8 cellular contexts compared by ENCODE assay signal in genomic region chr3:93979850-93980677, GRCh38.
A peak's percentile ranks its signal among the peaks of the same experiment; 100 is the strongest.
DNase-seq lines count a peak whose midpoint lies in the region; ATAC-seq lines count a peak whose summit lies in the region.

TSS of gene ARL13B (plus strand) at chr3:93980155. CDS start at chr3:93980424, 269 bp downstream.

- no peaks in the 10 kb centered on the region for H3K9me3 Mint-ChIP-seq in central memory CD8-positive, alpha-beta T cell

- peak; percentile 100 for ATAC-seq in GM19023 (IDR thresholded peaks at IDR 0.05; ENCODE audit: unreplicated experiment)
- peak; percentile 100 for ATAC-seq in HG03280 (IDR thresholded peaks at IDR 0.05; ENCODE audit: unreplicated experiment)
- ATAC-seq in central memory CD8-positive, alpha-beta T cell (replicated peaks; ENCODE audit: extremely low read depth, poor library complexity, severe bottlenecking), result peak; percentile 100

- peak within 1 kb of the TSS; percentile 95 for H3K27ac Mint-ChIP-seq in central memory CD8-positive, alpha-beta T cell (ENCODE audit: low read depth)

- peak within 1 kb of the TSS; percentile 90 for H3K4me3 Mint-ChIP-seq in central memory CD8-positive, alpha-beta T cell

- H3K36me3 Mint-ChIP-seq in central memory CD8-positive, alpha-beta T cell (ENCODE audit: insufficient read depth), result peaks cover 7% of the 10 kb centered on the region

- no peaks in the 10 kb centered on the region for H3K27me3 Mint-ChIP-seq in central memory CD8-positive, alpha-beta T cell

- H3K4me1 Mint-ChIP-seq in central memory CD8-positive, alpha-beta T cell, result peaks cover 19% of the 10 kb centered on the region

- peak; percentile 96 for DNase-seq in AG08396 (ENCODE audit: low spot score)
- DNase-seq in NCI-H345 treated with DMSO at 0.1 percent for 48 hours (lab: John Stamatoyannopoulos, UW; ENCODE audit: unreplicated experiment), result peak; percentile 91
- DNase-seq in activated CD4-positive, CD25-positive, alpha-beta regulatory T cell treated with anti-CD3 and anti-CD28 coated beads, Interleukin-2, amount 50 U/mL, for 16 hours (ENCODE audit: low read depth, low spot score), result peak; percentile 91
- peak; percentile 80 to 90 for DNase-seq in central memory CD8-positive, alpha-beta T cell (ENCODE audit: low spot score in 2 of 2)
- peak; percentile 99 for DNase-seq in iris pigment epithelial cell (ENCODE audit: low read depth)
- peak; percentile 87 to 89 for DNase-seq in stimulated activated CD4-positive, alpha-beta T cell treated with anti-CD3 and anti-CD28 coated beads, Interleukin-12 subunit alpha, Interleukin-12 subunit beta, amount 100 ng/mL, for 24 hours (ENCODE audit: low read depth in 2 of 2)

Comparison
In these comparisons a context has a peak if more than half of its experiments do, and no peak if none do; other contexts are left out.
1. Peak in every context shown above with its lines: DNase-seq and ATAC-seq.